Comparison of ENCODE assay signal across 1 cellular context in the genomic region with DNA sequence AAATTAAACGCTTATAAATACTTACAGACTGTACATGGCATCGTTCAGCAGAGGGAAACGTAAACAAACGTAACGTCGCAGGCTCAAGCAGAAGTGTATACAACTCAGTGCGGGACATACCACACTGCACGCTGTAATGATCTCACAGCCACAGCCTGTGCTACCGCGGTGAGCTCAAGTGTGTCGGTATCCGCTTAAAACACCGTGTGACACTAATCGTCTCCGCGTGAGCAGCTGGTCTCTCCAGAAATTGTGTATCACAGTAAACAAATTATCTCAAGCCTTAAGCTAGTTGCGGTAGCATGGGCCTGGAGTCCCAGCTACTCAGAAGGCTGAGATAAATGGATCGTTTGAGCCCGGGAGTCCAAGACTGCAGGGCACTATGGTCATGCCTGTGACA.
TF ChIP-seq lines count a peak whose summit lies in the region.

No MANE protein-coding gene starts in this region.

TF ChIP-seq in HEK293, 187 proteins besides CTCF, POLR2A, EP300 and RAD21 (continued from another document):
- TF ChIP-seq, protein P1, sequence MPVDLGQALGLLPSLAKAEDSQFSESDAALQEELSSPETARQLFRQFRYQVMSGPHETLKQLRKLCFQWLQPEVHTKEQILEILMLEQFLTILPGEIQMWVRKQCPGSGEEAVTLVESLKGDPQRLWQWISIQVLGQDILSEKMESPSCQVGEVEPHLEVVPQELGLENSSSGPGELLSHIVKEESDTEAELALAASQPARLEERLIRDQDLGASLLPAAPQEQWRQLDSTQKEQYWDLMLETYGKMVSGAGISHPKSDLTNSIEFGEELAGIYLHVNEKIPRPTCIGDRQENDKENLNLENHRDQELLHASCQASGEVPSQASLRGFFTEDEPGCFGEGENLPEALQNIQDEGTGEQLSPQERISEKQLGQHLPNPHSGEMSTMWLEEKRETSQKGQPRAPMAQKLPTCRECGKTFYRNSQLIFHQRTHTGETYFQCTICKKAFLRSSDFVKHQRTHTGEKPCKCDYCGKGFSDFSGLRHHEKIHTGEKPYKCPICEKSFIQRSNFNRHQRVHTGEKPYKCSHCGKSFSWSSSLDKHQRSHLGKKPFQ (tag by site-specific recombination; IDR thresholded peaks at IDR 0.05), result no peak
- TF ChIP-seq ZNF211 (tag by site-specific recombination; IDR thresholded peaks at IDR 0.05; ENCODE audit: low read depth) (no peak), ZNF701 (tag by site-specific recombination; IDR thresholded peaks at IDR 0.05) (no peak), ZNF707 (tag by site-specific recombination; IDR thresholded peaks at IDR 0.05) (no peak), EGR2 (tag by site-specific recombination; IDR thresholded peaks at IDR 0.05; ENCODE audit: low read depth) (no peak), ZFP69B (tag by site-specific recombination; IDR thresholded peaks at IDR 0.05) (peak; percentile 52; the same call in 1 of the 2 replicates), ZNF391 (tag by site-specific recombination; IDR thresholded peaks at IDR 0.05; ENCODE audit: borderline replicate concordance, low read depth) (no peak), MEIS1 (CRISPR knock-in tag; IDR thresholded peaks at IDR 0.05; ENCODE audit: borderline replicate concordance) (no peak), ZNF138 (tag by site-specific recombination; IDR thresholded peaks at IDR 0.05; ENCODE audit: borderline replicate concordance) (no peak), YY2 (tag by site-specific recombination; IDR thresholded peaks at IDR 0.05) (no peak), ZNF394 (tag by site-specific recombination; IDR thresholded peaks at IDR 0.05; ENCODE audit: borderline replicate concordance) (peak; percentile 16; the same call in 1 of the 2 replicates)
- TF ChIP-seq, protein P2, sequence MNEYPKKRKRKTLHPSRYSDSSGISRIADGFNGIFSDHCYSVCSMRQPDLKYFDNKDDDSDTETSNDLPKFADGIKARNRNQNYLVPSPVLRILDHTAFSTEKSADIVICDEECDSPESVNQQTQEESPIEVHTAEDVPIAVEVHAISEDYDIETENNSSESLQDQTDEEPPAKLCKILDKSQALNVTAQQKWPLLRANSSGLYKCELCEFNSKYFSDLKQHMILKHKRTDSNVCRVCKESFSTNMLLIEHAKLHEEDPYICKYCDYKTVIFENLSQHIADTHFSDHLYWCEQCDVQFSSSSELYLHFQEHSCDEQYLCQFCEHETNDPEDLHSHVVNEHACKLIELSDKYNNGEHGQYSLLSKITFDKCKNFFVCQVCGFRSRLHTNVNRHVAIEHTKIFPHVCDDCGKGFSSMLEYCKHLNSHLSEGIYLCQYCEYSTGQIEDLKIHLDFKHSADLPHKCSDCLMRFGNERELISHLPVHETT (tag by site-specific recombination; IDR thresholded peaks at IDR 0.05), result 0 out of 2 replicates have a peak, but pooled peaks have one; percentile 39
- TF ChIP-seq, protein P3, sequence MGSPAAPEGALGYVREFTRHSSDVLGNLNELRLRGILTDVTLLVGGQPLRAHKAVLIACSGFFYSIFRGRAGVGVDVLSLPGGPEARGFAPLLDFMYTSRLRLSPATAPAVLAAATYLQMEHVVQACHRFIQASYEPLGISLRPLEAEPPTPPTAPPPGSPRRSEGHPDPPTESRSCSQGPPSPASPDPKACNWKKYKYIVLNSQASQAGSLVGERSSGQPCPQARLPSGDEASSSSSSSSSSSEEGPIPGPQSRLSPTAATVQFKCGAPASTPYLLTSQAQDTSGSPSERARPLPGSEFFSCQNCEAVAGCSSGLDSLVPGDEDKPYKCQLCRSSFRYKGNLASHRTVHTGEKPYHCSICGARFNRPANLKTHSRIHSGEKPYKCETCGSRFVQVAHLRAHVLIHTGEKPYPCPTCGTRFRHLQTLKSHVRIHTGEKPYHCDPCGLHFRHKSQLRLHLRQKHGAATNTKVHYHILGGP (tag by site-specific recombination; IDR thresholded peaks at IDR 0.05), result no peak
- TF ChIP-seq, protein P4, sequence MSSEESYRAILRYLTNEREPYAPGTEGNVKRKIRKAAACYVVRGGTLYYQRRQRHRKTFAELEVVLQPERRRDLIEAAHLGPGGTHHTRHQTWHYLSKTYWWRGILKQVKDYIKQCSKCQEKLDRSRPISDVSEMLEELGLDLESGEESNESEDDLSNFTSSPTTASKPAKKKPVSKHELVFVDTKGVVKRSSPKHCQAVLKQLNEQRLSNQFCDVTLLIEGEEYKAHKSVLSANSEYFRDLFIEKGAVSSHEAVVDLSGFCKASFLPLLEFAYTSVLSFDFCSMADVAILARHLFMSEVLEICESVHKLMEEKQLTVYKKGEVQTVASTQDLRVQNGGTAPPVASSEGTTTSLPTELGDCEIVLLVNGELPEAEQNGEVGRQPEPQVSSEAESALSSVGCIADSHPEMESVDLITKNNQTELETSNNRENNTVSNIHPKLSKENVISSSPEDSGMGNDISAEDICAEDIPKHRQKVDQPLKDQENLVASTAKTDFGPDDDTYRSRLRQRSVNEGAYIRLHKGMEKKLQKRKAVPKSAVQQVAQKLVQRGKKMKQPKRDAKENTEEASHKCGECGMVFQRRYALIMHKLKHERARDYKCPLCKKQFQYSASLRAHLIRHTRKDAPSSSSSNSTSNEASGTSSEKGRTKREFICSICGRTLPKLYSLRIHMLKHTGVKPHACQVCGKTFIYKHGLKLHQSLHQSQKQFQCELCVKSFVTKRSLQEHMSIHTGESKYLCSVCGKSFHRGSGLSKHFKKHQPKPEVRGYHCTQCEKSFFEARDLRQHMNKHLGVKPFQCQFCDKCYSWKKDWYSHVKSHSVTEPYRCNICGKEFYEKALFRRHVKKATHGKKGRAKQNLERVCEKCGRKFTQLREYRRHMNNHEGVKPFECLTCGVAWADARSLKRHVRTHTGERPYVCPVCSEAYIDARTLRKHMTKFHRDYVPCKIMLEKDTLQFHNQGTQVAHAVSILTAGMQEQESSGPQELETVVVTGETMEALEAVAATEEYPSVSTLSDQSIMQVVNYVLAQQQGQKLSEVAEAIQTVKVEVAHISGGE (tag by site-specific recombination; conservative IDR thresholded peaks at IDR 0.05; ENCODE audit: low read depth), result no peak
- TF ChIP-seq, protein P5, sequence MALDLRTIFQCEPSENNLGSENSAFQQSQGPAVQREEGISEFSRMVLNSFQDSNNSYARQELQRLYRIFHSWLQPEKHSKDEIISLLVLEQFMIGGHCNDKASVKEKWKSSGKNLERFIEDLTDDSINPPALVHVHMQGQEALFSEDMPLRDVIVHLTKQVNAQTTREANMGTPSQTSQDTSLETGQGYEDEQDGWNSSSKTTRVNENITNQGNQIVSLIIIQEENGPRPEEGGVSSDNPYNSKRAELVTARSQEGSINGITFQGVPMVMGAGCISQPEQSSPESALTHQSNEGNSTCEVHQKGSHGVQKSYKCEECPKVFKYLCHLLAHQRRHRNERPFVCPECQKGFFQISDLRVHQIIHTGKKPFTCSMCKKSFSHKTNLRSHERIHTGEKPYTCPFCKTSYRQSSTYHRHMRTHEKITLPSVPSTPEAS (tag by site-specific recombination; IDR thresholded peaks at IDR 0.05), result no peak
- TF ChIP-seq, protein P6, sequence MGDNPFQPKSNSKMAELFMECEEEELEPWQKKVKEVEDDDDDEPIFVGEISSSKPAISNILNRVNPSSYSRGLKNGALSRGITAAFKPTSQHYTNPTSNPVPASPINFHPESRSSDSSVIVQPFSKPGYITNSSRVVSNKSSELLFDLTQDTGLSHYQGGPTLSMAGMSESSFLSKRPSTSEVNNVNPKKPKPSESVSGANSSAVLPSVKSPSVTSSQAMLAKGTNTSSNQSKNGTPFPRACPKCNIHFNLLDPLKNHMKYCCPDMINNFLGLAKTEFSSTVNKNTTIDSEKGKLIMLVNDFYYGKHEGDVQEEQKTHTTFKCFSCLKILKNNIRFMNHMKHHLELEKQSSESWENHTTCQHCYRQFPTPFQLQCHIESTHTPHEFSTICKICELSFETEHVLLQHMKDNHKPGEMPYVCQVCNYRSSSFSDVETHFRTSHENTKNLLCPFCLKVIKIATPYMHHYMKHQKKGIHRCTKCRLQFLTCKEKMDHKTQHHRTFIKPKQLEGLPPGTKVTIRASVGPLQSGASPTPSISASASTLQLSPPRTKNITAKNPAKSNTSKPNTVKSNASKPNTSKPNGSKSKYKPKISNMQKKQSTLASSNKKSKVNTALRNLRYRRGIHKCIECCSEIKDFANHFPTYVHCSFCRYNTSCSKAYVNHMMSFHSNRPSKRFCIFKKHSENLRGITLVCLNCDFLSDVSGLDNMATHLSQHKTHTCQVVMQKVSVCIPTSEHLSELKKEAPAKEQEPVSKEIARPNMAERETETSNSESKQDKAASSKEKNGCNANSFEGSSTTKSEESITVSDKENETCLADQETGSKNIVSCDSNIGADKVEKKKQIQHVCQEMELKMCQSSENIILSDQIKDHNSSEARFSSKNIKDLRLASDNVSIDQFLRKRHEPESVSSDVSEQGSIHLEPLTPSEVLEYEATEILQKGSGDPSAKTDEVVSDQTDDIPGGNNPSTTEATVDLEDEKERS (tag by site-specific recombination; IDR thresholded peaks at IDR 0.05), result no peak
- TF ChIP-seq, protein P7, sequence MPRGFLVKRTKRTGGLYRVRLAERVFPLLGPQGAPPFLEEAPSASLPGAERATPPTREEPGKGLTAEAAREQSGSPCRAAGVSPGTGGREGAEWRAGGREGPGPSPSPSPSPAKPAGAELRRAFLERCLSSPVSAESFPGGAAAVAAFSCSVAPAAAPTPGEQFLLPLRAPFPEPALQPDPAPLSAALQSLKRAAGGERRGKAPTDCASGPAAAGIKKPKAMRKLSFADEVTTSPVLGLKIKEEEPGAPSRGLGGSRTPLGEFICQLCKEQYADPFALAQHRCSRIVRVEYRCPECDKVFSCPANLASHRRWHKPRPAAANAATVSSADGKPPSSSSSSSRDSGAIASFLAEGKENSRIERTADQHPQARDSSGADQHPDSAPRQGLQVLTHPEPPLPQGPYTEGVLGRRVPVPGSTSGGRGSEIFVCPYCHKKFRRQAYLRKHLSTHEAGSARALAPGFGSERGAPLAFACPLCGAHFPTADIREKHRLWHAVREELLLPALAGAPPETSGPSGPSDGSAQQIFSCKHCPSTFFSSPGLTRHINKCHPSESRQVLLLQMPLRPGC (tag by site-specific recombination; IDR thresholded peaks at IDR 0.05), result peak; percentile 100
- TF ChIP-seq, protein P8, sequence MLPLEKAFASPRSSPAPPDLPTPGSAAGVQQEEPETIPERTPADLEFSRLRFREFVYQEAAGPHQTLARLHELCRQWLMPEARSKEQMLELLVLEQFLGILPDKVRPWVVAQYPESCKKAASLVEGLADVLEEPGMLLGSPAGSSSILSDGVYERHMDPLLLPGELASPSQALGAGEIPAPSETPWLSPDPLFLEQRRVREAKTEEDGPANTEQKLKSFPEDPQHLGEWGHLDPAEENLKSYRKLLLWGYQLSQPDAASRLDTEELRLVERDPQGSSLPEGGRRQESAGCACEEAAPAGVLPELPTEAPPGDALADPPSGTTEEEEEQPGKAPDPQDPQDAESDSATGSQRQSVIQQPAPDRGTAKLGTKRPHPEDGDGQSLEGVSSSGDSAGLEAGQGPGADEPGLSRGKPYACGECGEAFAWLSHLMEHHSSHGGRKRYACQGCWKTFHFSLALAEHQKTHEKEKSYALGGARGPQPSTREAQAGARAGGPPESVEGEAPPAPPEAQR (tag by site-specific recombination; IDR thresholded peaks at IDR 0.05), result no peak
